In the genomic region with DNA sequence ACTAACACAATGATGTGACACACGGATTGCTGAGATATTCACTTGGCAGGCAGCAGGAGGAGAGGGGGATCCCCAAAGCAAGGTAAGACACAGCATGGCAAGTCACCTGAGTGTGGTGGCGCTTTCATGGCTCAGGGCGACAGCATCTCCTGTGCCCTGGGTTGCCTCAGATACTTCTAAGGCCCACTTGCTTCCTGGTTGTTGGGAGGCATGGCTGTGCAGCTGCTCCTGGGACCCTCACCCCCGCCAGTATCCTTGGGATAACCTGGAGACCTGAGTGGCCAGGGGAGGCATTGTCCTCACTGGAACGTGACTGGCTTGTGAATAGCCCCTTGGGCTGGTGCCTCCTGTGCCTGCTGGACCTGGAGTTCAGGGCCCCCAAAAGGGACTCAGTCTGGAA, we compare ENCODE assay signal across 20 cellular contexts.
"Had no signal": no experiment of that assay in that cellular context is flagged by ENCODE, and none has a peak within 500 bp of the region (broad histone marks: within the 10 kb centered on the region; RNA-seq: fewer than 3 reads in every experiment).

No MANE protein-coding gene starts in this region.

- H3K9me3 ChIP-seq: pancreas, prostate gland, right lobe of liver, thoracic aorta had no signal

- H3K4me1 ChIP-seq: gastrocnemius medialis, heart right ventricle, pancreas, prostate gland, right lobe of liver had no signal

- DNase-seq: effector memory CD4-positive, alpha-beta T cell; gastrocnemius medialis; heart right ventricle; hypothalamus; pancreas; right lobe of liver; stimulated activated CD4-positive, alpha-beta T cell treated with anti-CD3 and anti-CD28 coated beads, Interleukin-2, amount 100 ng/mL, for 24 hours; stimulated activated CD4-positive, alpha-beta T cell treated with anti-CD3 and anti-CD28 coated beads, Interleukin-4, amount 100 ng/mL, for 4 hours; stimulated activated naive B cell treated with anti-CD40 and anti-IgM and Interleukin-4, amounts not matched to agents 10 μg/mL and 1 μg/mL and 100 μg/mL, for 72 hours; stimulated activated naive CD8-positive, alpha-beta T cell treated with anti-CD3 and anti-CD28 coated beads, Interleukin-15, amount 100 ng/mL, for 72 hours; trophoblast cell had no signal

- ATAC-seq: gastrocnemius medialis; heart right ventricle; left lobe of liver; pancreas; right lobe of liver; stimulated activated naive B cell treated with anti-CD40 and anti-IgM and Interleukin-4, amounts not matched to agents 10 μg/mL and 1 μg/mL and 100 μg/mL, for 72 hours; stimulated activated naive CD8-positive, alpha-beta T cell treated with anti-CD3 and anti-CD28 coated beads, Interleukin-15, amount 100 ng/mL, for 72 hours had no signal

- H3K9me3 Mint-ChIP-seq: stimulated activated naive CD8-positive, alpha-beta T cell treated with anti-CD3 and anti-CD28 coated beads, Interleukin-15, amount 100 ng/mL, for 72 hours had no signal

- H3K4me1 Mint-ChIP-seq: memory B cell; mesothelial cell of epicardium; stimulated activated naive B cell treated with anti-CD40 and anti-IgM and Interleukin-4, amounts not matched to agents 10 μg/mL and 1 μg/mL and 100 μg/mL, for 72 hours; stimulated activated naive CD8-positive, alpha-beta T cell treated with anti-CD3 and anti-CD28 coated beads, Interleukin-15, amount 100 ng/mL, for 72 hours had no signal

- H3K36me3 Mint-ChIP-seq: mesothelial cell of epicardium had no signal

- H3K27ac ChIP-seq: epithelial cell of prostate, esophagus muscularis mucosa, gastrocnemius medialis, heart right ventricle, pancreas, prostate gland, right lobe of liver, thoracic aorta had no signal

- H3K27ac Mint-ChIP-seq: memory B cell; mesothelial cell of epicardium; stimulated activated naive B cell treated with anti-CD40 and anti-IgM and Interleukin-4, amounts not matched to agents 10 μg/mL and 1 μg/mL and 100 μg/mL, for 72 hours had no signal

- H3K36me3 ChIP-seq: esophagus muscularis mucosa, gastrocnemius medialis, heart right ventricle, pancreas, prostate gland, right lobe of liver, thoracic aorta had no signal

- FAIRE-seq: islet of Langerhans, pancreas, urothelium cell line had no signal

- H3K27me3 Mint-ChIP-seq: memory B cell; stimulated activated naive CD8-positive, alpha-beta T cell treated with anti-CD3 and anti-CD28 coated beads, Interleukin-15, amount 100 ng/mL, for 72 hours had no signal

- H3K27me3 ChIP-seq: esophagus muscularis mucosa, heart right ventricle, pancreas, right lobe of liver had no signal

- H3K4me3 ChIP-seq: esophagus muscularis mucosa, gastrocnemius medialis, heart right ventricle, pancreas, prostate gland, right lobe of liver, thoracic aorta had no signal

- H3K4me3 Mint-ChIP-seq: memory B cell; mesothelial cell of epicardium; stimulated activated naive B cell treated with anti-CD40 and anti-IgM and Interleukin-4, amounts not matched to agents 10 μg/mL and 1 μg/mL and 100 μg/mL, for 72 hours; stimulated activated naive CD8-positive, alpha-beta T cell treated with anti-CD3 and anti-CD28 coated beads, Interleukin-15, amount 100 ng/mL, for 72 hours had no signal
